Comparison of ENCODE assay signal across 21 cellular contexts in genomic region chr10:28983799-28984198, GRCh38.
DNase-seq lines count a peak whose midpoint lies in the region; FAIRE-seq and TF ChIP-seq lines count a peak whose summit lies in the region.
"Had no signal": no experiment of that assay in that cellular context is flagged by ENCODE, and none has a peak within 500 bp of the region (broad histone marks: within the 10 kb centered on the region; RNA-seq: fewer than 3 reads in every experiment).

No MANE protein-coding gene starts in this region.

- 41 to 46% methylated on average over 3 of the region's 3 CpGs for WGBS in esophagus, 2 donors

- no peaks in the 10 kb centered on the region for H3K9me3 Mint-ChIP-seq in chondrocyte (ENCODE audit: low read depth)
- peaks cover 0 to 6% (median 0%) of the 10 kb centered on the region in 7 donors for H3K9me3 Mint-ChIP-seq in CD14-positive monocyte
- H3K9me3 Mint-ChIP-seq: CD8-positive, alpha-beta T cell; endodermal cell; H9; naive thymus-derived CD8-positive, alpha-beta T cell had no signal

- no peaks in the 10 kb centered on the region for H3K9me1 ChIP-seq in keratinocyte (ENCODE audit: control insufficient read depth, extremely low read depth, insufficient read depth, low read length)

- intact Hi-C loops in CD14-positive monocyte (cut with micrococcal nuclease): no loop called here

- H3K36me3 Mint-ChIP-seq in chondrocyte (ENCODE audit: low read depth) (no peaks in the 10 kb centered on the region), CD14-positive monocyte (no peaks in the 10 kb centered on the region)
- H3K36me3 Mint-ChIP-seq: CD8-positive, alpha-beta T cell; naive thymus-derived CD8-positive, alpha-beta T cell had no signal

- H3K4me1 ChIP-seq in OCI-LY3 (ENCODE audit: low read length) (peaks cover 44% of the 10 kb centered on the region), esophagus (ENCODE audit: control insufficient read depth in 2 of 2, insufficient read depth in 2 of 2, low read length in 1 of 2) (peaks cover 2% of the 10 kb centered on the region in 2 donors), keratinocyte (ENCODE audit: control insufficient read depth, extremely low read depth, insufficient read depth, low read length) (peaks cover 15% of the 10 kb centered on the region)

- H3K9me3 ChIP-seq in OCI-LY3 (ENCODE audit: insufficient read depth, low read length): no peaks in the 10 kb centered on the region
- no peaks in the 10 kb centered on the region for H3K9me3 ChIP-seq in esophagus (ENCODE audit: control insufficient read depth in 2 of 2, insufficient read depth in 1 of 2, low read depth in 1 of 2, low read length in 1 of 2)
- H3K9me3 ChIP-seq in keratinocyte (ENCODE audit: control insufficient read depth, low read depth, low read length): no peaks in the 10 kb centered on the region

- dilution Hi-C loops in keratinocyte (cut with MboI; ENCODE audit: extremely low pct_ligation_motif_present, low sequenced_read_pairs): no loop called here

- DNase-seq in AG10803 (ENCODE audit: low read depth): peak; percentile 5
- no peak for DNase-seq in keratinocyte (ENCODE audit: low read depth, low spot score)
- no peak for DNase-seq in chondrocyte (ENCODE audit: low spot score)
- no peak for DNase-seq in H4 (ENCODE audit: low spot score)
- no peak for DNase-seq in DMS114 treated with DMSO at 0.1 percent for 48 hours (lab: John Stamatoyannopoulos, UW; ENCODE audit: unreplicated experiment)
- DNase-seq in CD14-positive monocyte (ENCODE audit: low spot score): no peak
- DNase-seq: activated CD8-positive, alpha-beta T cell treated with anti-CD3 and anti-CD28 coated beads, Interleukin-2, amount 10 ng/mL, durations not matched to agents 7 days and 5 days; activated naive CD4-positive, alpha-beta T cell treated with Interleukin-2 at 50 U/mL for 16 hours; activated T-cell treated with anti-CD3 and anti-CD28 coated beads, Interleukin-2, amount 50 U/mL, for 1 hour; CD8-positive, alpha-beta T cell; DMS79; H9; naive thymus-derived CD8-positive, alpha-beta T cell; stimulated activated naive CD4-positive, alpha-beta T cell treated with Interleukin-2 at 50 U/mL for 16 hours had no signal

- H3K9ac ChIP-seq in OCI-LY3 (ENCODE audit: low read length) (no peak overlapping the region), keratinocyte (ENCODE audit: control insufficient read depth, extremely low read depth, insufficient read depth, low read length) (no peak overlapping the region)
- H3K9ac ChIP-seq: parathyroid adenoma had no signal

- no peaks in the 10 kb centered on the region for H3K27me3 Mint-ChIP-seq in chondrocyte (ENCODE audit: low read depth)
- peaks cover 2 to 6% (median 3%) of the 10 kb centered on the region in 3 donors for H3K27me3 Mint-ChIP-seq in CD14-positive monocyte (ENCODE audit: low read depth in 3 of 3)

- no peaks in the 10 kb centered on the region for H3K79me2 ChIP-seq in OCI-LY3 (ENCODE audit: low read length)
- H3K79me2 ChIP-seq in keratinocyte (ENCODE audit: control insufficient read depth, insufficient read depth, low read length): no peaks in the 10 kb centered on the region
- H3K79me2 ChIP-seq: parathyroid adenoma had no signal

- no peaks in the 10 kb centered on the region for H3K36me3 ChIP-seq in OCI-LY3 (replicated peaks; ENCODE audit: low read depth, low read length)
- H3K36me3 ChIP-seq in esophagus (ENCODE audit: control insufficient read depth in 2 of 2, insufficient read depth in 2 of 2, low read length in 1 of 2): no peaks in the 10 kb centered on the region
- H3K36me3 ChIP-seq in keratinocyte (ENCODE audit: control insufficient read depth in 2 of 2, extremely low read depth in 1 of 2, insufficient read depth in 2 of 2, low read length in 2 of 2): no peaks in the 10 kb centered on the region

- H3K27ac ChIP-seq in OCI-LY3 (ENCODE audit: low read length) (no peak overlapping the region), esophagus (ENCODE audit: low read depth in 2 of 2, low read length in 1 of 2) (peak overlapping the region; percentile 35 to 84), keratinocyte (ENCODE audit: control insufficient read depth, insufficient read depth, low read length) (no peak overlapping the region)
- H3K27ac ChIP-seq: parathyroid adenoma had no signal

- H2AFZ ChIP-seq in OCI-LY3 (ENCODE audit: low read depth, low read length): no peak overlapping the region
- H2AFZ ChIP-seq in keratinocyte (ENCODE audit: control insufficient read depth, low read length): peak overlapping the region; percentile 36
- H2AFZ ChIP-seq: parathyroid adenoma had no signal

- H3K4me2 ChIP-seq in OCI-LY3 (ENCODE audit: low read length) (peak overlapping the region; percentile 88), keratinocyte (ENCODE audit: control insufficient read depth, extremely low read depth, insufficient read depth, low read depth, low read length) (no peak overlapping the region)

- H3K4me3 ChIP-seq in AG10803 (ENCODE audit: low read length) (no peak overlapping the region), OCI-LY3 (ENCODE audit: low read length) (peak overlapping the region; percentile 61; the same call in 1 of the 2 replicates), esophagus (ENCODE audit: low read depth in 1 of 2, low read length in 2 of 2) (no peak overlapping the region), keratinocyte (ENCODE audit: control insufficient read depth in 2 of 3, extremely low read depth in 1 of 3, insufficient read depth in 2 of 3, low read depth in 1 of 3, low read length in 3 of 3) (peak overlapping the region in 1 of 3 experiments; percentile 20)

- H3K4me3 Mint-ChIP-seq in chondrocyte (ENCODE audit: unreplicated experiment) (no peak overlapping the region), CD14-positive monocyte (no peak overlapping the region)
- H3K4me3 Mint-ChIP-seq: activated CD8-positive, alpha-beta T cell treated with anti-CD3 and anti-CD28 coated beads, Interleukin-2, amount 10 ng/mL, durations not matched to agents 7 days and 5 days; CD8-positive, alpha-beta T cell; endodermal cell; H9; naive thymus-derived CD8-positive, alpha-beta T cell had no signal

- peaks cover 2% of the 10 kb centered on the region; the same call in 1 of the 2 replicates for H4K20me1 ChIP-seq in OCI-LY3 (ENCODE audit: insufficient read depth, low read length)
- no peaks in the 10 kb centered on the region for H4K20me1 ChIP-seq in keratinocyte (ENCODE audit: control insufficient read depth, extremely low read depth, insufficient read depth, low read length)

- TF ChIP-seq CTCF in AG10803 (conservative IDR thresholded peaks at IDR 0.05; ENCODE audit: low read length): no peak
- TF ChIP-seq CTCF in OCI-LY3 (IDR thresholded peaks at IDR 0.05; ENCODE audit: low read depth, low read length): no peak
- TF ChIP-seq CTCF in keratinocyte (optimal IDR thresholded peaks at IDR 0.05 in 1 of 3, IDR thresholded peaks at IDR 0.05 in 1 of 3, conservative IDR thresholded peaks at IDR 0.05 in 1 of 3; ENCODE audit: extremely low read depth in 1 of 3, insufficient read depth in 2 of 3, low read length in 3 of 3): no peak
- no peak for TF ChIP-seq CTCF in chondrocyte (IDR thresholded peaks at IDR 0.05)
- no peak for TF ChIP-seq CTCF in CD14-positive monocyte (IDR thresholded peaks at IDR 0.05)

- FAIRE-seq in keratinocyte (lab: Jason Lieb, UNC): no peak
- FAIRE-seq: colon, GM12891, kidney had no signal

- H3K4me1 Mint-ChIP-seq in chondrocyte (ENCODE audit: low read depth) (peaks cover 14% of the 10 kb centered on the region), CD14-positive monocyte (peaks cover 16% of the 10 kb centered on the region)
- H3K4me1 Mint-ChIP-seq: endodermal cell had no signal

- H3K27ac Mint-ChIP-seq in chondrocyte (ENCODE audit: unreplicated experiment) (no peak overlapping the region), CD14-positive monocyte (peak overlapping the region in 1 of 7 donors; percentile 21)
- H3K27ac Mint-ChIP-seq: activated CD8-positive, alpha-beta T cell treated with anti-CD3 and anti-CD28 coated beads, Interleukin-2, amount 10 ng/mL, durations not matched to agents 7 days and 5 days; CD8-positive, alpha-beta T cell; endodermal cell; naive thymus-derived CD8-positive, alpha-beta T cell had no signal

- peaks cover 35% of the 10 kb centered on the region for H3K27me3 ChIP-seq in OCI-LY3 (ENCODE audit: low read depth, low read length)
- H3K27me3 ChIP-seq in esophagus (ENCODE audit: control insufficient read depth in 1 of 2, insufficient read depth in 2 of 2, low read length in 2 of 2): no peaks in the 10 kb centered on the region
- H3K27me3 ChIP-seq in keratinocyte (ENCODE audit: control insufficient read depth, extremely low read depth, insufficient read depth, low read length): no peaks in the 10 kb centered on the region

Comparison
In these comparisons a context has a peak if more than half of its experiments do, and no peak if none do; other contexts are left out.
1. H3K27ac ChIP-seq: peak in esophagus (2 of 2); none in OCI-LY3 (single experiment) and keratinocyte (single experiment).